8 cellular contexts compared by ENCODE assay signal in the genomic region with DNA sequence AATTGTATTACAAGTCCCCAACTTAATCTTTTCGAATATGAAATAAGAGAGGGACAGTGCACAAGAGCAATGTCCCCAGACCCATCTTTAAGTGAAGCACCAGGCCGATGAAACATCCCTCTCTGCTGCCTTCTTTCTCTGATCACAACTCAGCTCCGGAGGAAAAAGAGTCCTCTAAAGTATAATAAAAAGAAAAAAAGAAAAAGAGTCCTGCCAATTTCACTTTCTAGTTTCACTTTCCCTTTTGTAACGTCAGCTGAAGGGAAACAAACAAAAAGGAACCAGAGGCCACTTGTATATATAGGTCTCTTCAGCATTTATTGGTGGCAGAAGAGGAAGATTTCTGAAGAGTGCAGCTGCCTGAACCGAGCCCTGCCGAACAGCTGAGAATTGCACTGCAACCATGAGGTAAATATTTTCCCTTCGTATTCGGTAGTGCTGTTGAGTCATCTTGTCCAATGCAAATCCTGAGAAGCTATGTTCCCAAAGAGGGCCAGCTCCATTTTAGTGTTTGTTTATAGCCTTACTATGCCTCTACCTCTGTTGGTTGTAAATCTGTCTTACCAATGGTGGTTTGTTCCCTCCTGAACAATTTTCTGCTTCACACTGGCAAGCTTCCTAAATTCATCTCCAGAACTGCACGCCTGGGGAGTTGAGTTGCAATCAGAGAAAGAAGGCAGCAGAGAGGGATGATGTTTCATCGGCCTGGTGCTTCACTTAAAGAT. TPM values are rescaled to one million over a fixed set of nuclear protein-coding genes. Genes with fewer than 3 reads are reported as not detected.
DNase-seq lines count a peak whose midpoint lies in the region; ATAC-seq, FAIRE-seq and TF ChIP-seq lines count a peak whose summit lies in the region.

A gene with protein sequence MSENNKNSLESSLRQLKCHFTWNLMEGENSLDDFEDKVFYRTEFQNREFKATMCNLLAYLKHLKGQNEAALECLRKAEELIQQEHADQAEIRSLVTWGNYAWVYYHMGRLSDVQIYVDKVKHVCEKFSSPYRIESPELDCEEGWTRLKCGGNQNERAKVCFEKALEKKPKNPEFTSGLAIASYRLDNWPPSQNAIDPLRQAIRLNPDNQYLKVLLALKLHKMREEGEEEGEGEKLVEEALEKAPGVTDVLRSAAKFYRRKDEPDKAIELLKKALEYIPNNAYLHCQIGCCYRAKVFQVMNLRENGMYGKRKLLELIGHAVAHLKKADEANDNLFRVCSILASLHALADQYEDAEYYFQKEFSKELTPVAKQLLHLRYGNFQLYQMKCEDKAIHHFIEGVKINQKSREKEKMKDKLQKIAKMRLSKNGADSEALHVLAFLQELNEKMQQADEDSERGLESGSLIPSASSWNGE (plus strand): TSS at position 326 of the 725 bp plus-strand sequence. CDS start 78 bp downstream, at position 404.

- H3K4me3 ChIP-seq in ascending aorta (peak within 1 kb of the TSS; percentile 46 to 66), small intestine (ENCODE audit: low read depth in 1 of 2, low read length in 2 of 2) (peak within 1 kb of the TSS; percentile 8 to 68)

- no peak within 1 kb of the TSS for H3K27ac ChIP-seq in RWPE1
- peak within 1 kb of the TSS; percentile 87 to 90 for H3K27ac ChIP-seq in ascending aorta
- H3K27ac ChIP-seq in small intestine (ENCODE audit: low read depth in 1 of 2, low read length in 1 of 2) = peak within 1 kb of the TSS; percentile 84 to 88

- peak; percentile 62 for DNase-seq in DMS79 treated with DMSO at 0.1 percent for 48 hours (lab: John Stamatoyannopoulos, UW)
- DNase-seq in HK-2 (ENCODE audit: unreplicated experiment) = peak; percentile 29
- DNase-seq in RWPE1 (ENCODE audit: low spot score) = peak; percentile 68
- DNase-seq in ascending aorta (ENCODE audit: low spot score in 2 of 2) = no peak
- DNase-seq in immature natural killer cell = peak; percentile 65 to 71 (median 69)
- DNase-seq in small intestine = peak; percentile 87
- no peak for DNase-seq in effector CD8-positive, alpha-beta T cell (lab: John Stamatoyannopoulos, UW)

- peaks cover 0 to 6% (median under 1%) of the 10 kb centered on the region in 6 donors for H3K9me3 Mint-ChIP-seq in immature natural killer cell

- WGBS in small intestine, 3 donors = 1 to 2% (median 1%) methylated on average over 10 of the region's 10 CpGs

- H3K9me3 ChIP-seq in ascending aorta = peaks cover 0 to 2% of the 10 kb centered on the region in 2 donors
- no peaks in the 10 kb centered on the region for H3K9me3 ChIP-seq in small intestine (ENCODE audit: control insufficient read depth, low read depth)

- peak within 1 kb of the TSS; percentile 96 to 99 (median 98) for H3K27ac Mint-ChIP-seq in immature natural killer cell

- POLR2A ChIA-PET in RWPE1 (lab: Yijun Ruan, JAX; ENCODE audit: low non-redundant PET) = no interaction called here

- CTCF ChIA-PET in RWPE1 (lab: Yijun Ruan, JAX) = interaction anchor here (0.6 to 1.2 kb wide), 5 partner anchors 10 to 151 kb away, joined by 3 to 4 read pairs (median 3); a partner anchor contains a TSS

- peaks cover 15 to 32% (median 30%) of the 10 kb centered on the region in 3 donors for H3K36me3 Mint-ChIP-seq in immature natural killer cell

- no peak for TF ChIP-seq CTCF in RWPE1 (conservative IDR thresholded peaks at IDR 0.05; ENCODE audit: low read depth)
- TF ChIP-seq CTCF in ascending aorta (IDR thresholded peaks at IDR 0.05) = no peak

- peaks cover 0 to 6% (median 5%) of the 10 kb centered on the region in 3 donors for H3K27me3 Mint-ChIP-seq in immature natural killer cell (ENCODE audit: low read depth in 3 of 3)

- peak; percentile 64 for ATAC-seq in GM19467 (IDR thresholded peaks at IDR 0.05; ENCODE audit: unreplicated experiment)

- no peaks in the 10 kb centered on the region for H3K27me3 ChIP-seq in ascending aorta
- no peaks in the 10 kb centered on the region for H3K27me3 ChIP-seq in small intestine (ENCODE audit: control insufficient read depth in 2 of 2, insufficient read depth in 2 of 2, low read length in 2 of 2)

- H3K4me3 Mint-ChIP-seq in immature natural killer cell = peak within 1 kb of the TSS; percentile 82 to 97 (median 96)

- intact Hi-C loops in ascending aorta (cut with DNase I) = loop anchor here (1.0 to 2.0 kb wide), 2 partner anchors 18 to 27 kb away; no protein-coding TSS in a partner anchor

- H3K36me3 ChIP-seq in ascending aorta (peaks cover 0 to 9% of the 10 kb centered on the region in 2 donors), small intestine (ENCODE audit: control insufficient read depth in 2 of 2, insufficient read depth in 2 of 2, low read length in 2 of 2) (peaks cover 0 to 8% of the 10 kb centered on the region in 2 donors)

- FAIRE-seq in small intestine (lab: Jason Lieb, UNC) = no peak

- peaks cover 50 to 64% of the 10 kb centered on the region in 2 donors for H3K4me1 Mint-ChIP-seq in immature natural killer cell

- peaks cover 4 to 16% of the 10 kb centered on the region in 2 donors for H3K4me1 ChIP-seq in ascending aorta
- peaks cover 5% of the 10 kb centered on the region in 2 donors for H3K4me1 ChIP-seq in small intestine (ENCODE audit: control insufficient read depth in 2 of 2, insufficient read depth in 1 of 2, low read depth in 1 of 2, low read length in 1 of 2)

RNA-seq across cellular contexts. Expression of the gene that starts here (rescaled TPM):
- total RNA-seq in ascending aorta = 0.85 TPM
- polyA plus RNA-seq in immature natural killer cell = 10 to 100 TPM; 10.3 to 20.8 (median 13.9) TPM
- 1 to 10 TPM; 4.2 to 4.9 (median 4.8) TPM for polyA plus RNA-seq in small intestine

Comparison
In these comparisons a context has a peak if more than half of its experiments do, and no peak if none do; other contexts are left out.
1. DNase-seq: peak in DMS79 treated with DMSO at 0.1 percent for 48 hours (single experiment), HK-2 (single experiment), RWPE1 (single experiment), immature natural killer cell (3 of 3) and small intestine (single experiment); none in ascending aorta (0 of 2) and effector CD8-positive, alpha-beta T cell (single experiment).